8 cellular contexts compared by ENCODE assay signal in genomic region chr15:43440721-43441281, GRCh38. TPM values are rescaled to one million over a fixed set of nuclear protein-coding genes. Genes with fewer than 3 reads are reported as not detected.
DNase-seq lines count a peak whose midpoint lies in the region; ATAC-seq, FAIRE-seq and TF ChIP-seq lines count a peak whose summit lies in the region.

No MANE protein-coding gene starts in this region.

- H3K4me2 ChIP-seq in HepG2 (ENCODE audit: low read depth, low read length), result no peak overlapping the region

- BruUV-seq in HepG2 (replicated peaks; lab: Mats Ljungman, UMichigan), result no TSS peak

- H3K9me3 ChIP-seq in MG63 (no peaks in the 10 kb centered on the region), HepG2 (ENCODE audit: low read length) (no peaks in the 10 kb centered on the region)

- H3K4me3 ChIP-seq in AG10803 (ENCODE audit: low read length) (no peak overlapping the region), MG63 (no peak overlapping the region), coronary artery (no peak overlapping the region), HepG2 (replicated peaks in 1 of 3; ENCODE audit: insufficient read depth in 1 of 3, low read depth in 2 of 3, low read length in 3 of 3) (no peak overlapping the region)

- H3K4me1 ChIP-seq in HepG2 (ENCODE audit: insufficient read depth, low read length), result peaks cover 16% of the 10 kb centered on the region

- POLR2A ChIA-PET in HepG2 (lab: Yijun Ruan, JAX), result interaction anchor here (1.6 kb wide), 1 partner anchor 69 kb away, joined by 6 read pairs; no protein-coding TSS in a partner anchor

- H3K36me3 ChIP-seq in MG63, result peaks cover 39% of the 10 kb centered on the region
- H3K36me3 ChIP-seq in HepG2 (replicated peaks in 1 of 2; ENCODE audit: control insufficient read depth in 1 of 2, insufficient read depth in 2 of 2, low read length in 2 of 2), result peaks cover 3 to 13% of the 10 kb centered on the region in 2 experiments; a peak in 4 of 5 replicates

- TF ChIP-seq RAD21 in HepG2 (CRISPR knock-in tag; IDR thresholded peaks at IDR 0.05), result peak; percentile 46; the same call in 1 of the 2 replicates

- TF ChIP-seq CTCF in AG10803 (conservative IDR thresholded peaks at IDR 0.05; ENCODE audit: low read length), result peak; percentile 61
- TF ChIP-seq CTCF in coronary artery (IDR thresholded peaks at IDR 0.05), result peak; percentile 26
- TF ChIP-seq CTCF in HepG2 (CRISPR knock-in tag; IDR thresholded peaks at IDR 0.05), result peak; percentile 67

- CTCF ChIA-PET in HepG2 (lab: Yijun Ruan, JAX; ENCODE audit: low intra/inter-chr PET ratio, low total read pairs), result interaction anchor here (1.2 kb wide), 1 partner anchor 73 kb away, joined by 3 read pairs; no protein-coding TSS in a partner anchor

- in situ Hi-C loops in HepG2 (cut with HindIII; ENCODE audit: extremely low pct_ligation_motif_present, low pct_unique_long_range_greater_than_20kb), result loop anchor here (25.0 kb wide), 1 partner anchor 322 kb away; no protein-coding TSS in a partner anchor

- peak; percentile 98 for DNase-seq in AG10803 (ENCODE audit: low read depth)
- DNase-seq in MG63, result peak; percentile 73
- DNase-seq in SW 1271 (lab: John Stamatoyannopoulos, UW), result peak; percentile 48 to 78
- no peak for DNase-seq in coronary artery (ENCODE audit: low spot score)
- DNase-seq in HepG2 (ENCODE audit: low spot score), result peak; percentile 84
- peak; percentile 30 for DNase-seq in stimulated activated CD8-positive, alpha-beta memory T cell treated with anti-CD3 and anti-CD28 coated beads, Interleukin-4, amount 100 ng/mL, for 48 hours
- no peak for DNase-seq in activated effector memory CD4-positive, alpha-beta T cell treated with anti-CD3 and anti-CD28 coated beads, Interleukin-2, amount 50 U/mL, for 16 hours

- H2AFZ ChIP-seq in HepG2 (ENCODE audit: low read length), result no peak overlapping the region

- H4K20me1 ChIP-seq in HepG2 (ENCODE audit: insufficient read depth, low read length), result no peaks in the 10 kb centered on the region

- no peaks in the 10 kb centered on the region for H3K27me3 ChIP-seq in MG63
- H3K27me3 ChIP-seq in HepG2 (ENCODE audit: control insufficient read depth in 1 of 2, insufficient read depth in 2 of 2, low read length in 2 of 2), result no peaks in the 10 kb centered on the region

- H3K9ac ChIP-seq in HepG2 (ENCODE audit: insufficient read depth, low read depth, low read length), result no peak overlapping the region

- no peak for TF ChIP-seq POLR2A in HepG2 (IDR thresholded peaks at IDR 0.05; ENCODE audit: insufficient read depth in 1 of 2, low read depth in 2 of 2, low read length in 2 of 2)

- FAIRE-seq in HepG2 (lab: Jason Lieb, UNC), result peak; percentile 56

- 0 out of 4 replicates have a peak, but pooled peaks of 1 of the 2 experiments have one; percentile 39 for TF ChIP-seq EP300 in HepG2 (IDR thresholded peaks at IDR 0.05; ENCODE audit: low read depth in 2 of 2, low read length in 2 of 2)
- no peak for TF ChIP-seq EP300 in HepG2 (CRISPR knock-in tag; IDR thresholded peaks at IDR 0.05; ENCODE audit: borderline replicate concordance)

- intact Hi-C loops in HepG2 (cut with micrococcal nuclease; ENCODE audit: unreplicated experiment), result loop anchor here (2.0 kb wide), 1 partner anchor 74 kb away; no protein-coding TSS in a partner anchor

- ATAC-seq in GM18858 (IDR thresholded peaks at IDR 0.05; ENCODE audit: unreplicated experiment), result peak; percentile 47
- peak; percentile 92 for ATAC-seq in HepG2

- WGBS in HepG2 (ENCODE audit: low lambda C conversion rate), result 46% methylated on average over 4 of the region's 4 CpGs

- H3K79me2 ChIP-seq in HepG2 (ENCODE audit: insufficient read depth, low read length), result no peaks in the 10 kb centered on the region

- H3K27ac ChIP-seq in coronary artery, result peak overlapping the region; percentile 38 to 72
- peak overlapping the region; percentile 51 for H3K27ac ChIP-seq in HepG2 (ENCODE audit: extremely low read length, insufficient read depth, low read length)

TF ChIP-seq in HepG2, 621 proteins besides CTCF, POLR2A, EP300 and RAD21 (continues in another document):
- no peak for TF ChIP-seq CHD2 (IDR thresholded peaks at IDR 0.05; ENCODE audit: low read depth, low read length)
- TF ChIP-seq FOXA3 (CRISPR knock-in tag; IDR thresholded peaks at IDR 0.05), result peak; percentile 36; the same call in 1 of the 2 replicates
- TF ChIP-seq GABPB1 (CRISPR knock-in tag; IDR thresholded peaks at IDR 0.05), result no peak
- TF ChIP-seq ZBTB21 (CRISPR knock-in tag; IDR thresholded peaks at IDR 0.05), result 0 out of 2 replicates have a peak, but pooled peaks have one; percentile 35
- TF ChIP-seq STAG1 (CRISPR knock-in tag; IDR thresholded peaks at IDR 0.05), result peak; percentile 72
- TF ChIP-seq HNF1B (CRISPR knock-in tag; IDR thresholded peaks at IDR 0.05), result no peak
- TF ChIP-seq ZBTB33 (CRISPR knock-in tag; IDR thresholded peaks at IDR 0.05), result 0 out of 2 replicates have a peak, but pooled peaks have one; percentile 7
- TF ChIP-seq ZNF232 (CRISPR knock-in tag; IDR thresholded peaks at IDR 0.05; ENCODE audit: borderline replicate concordance), result no peak
- TF ChIP-seq NFE2L2 (IDR thresholded peaks at IDR 0.05; ENCODE audit: low read length), result peak; percentile 96
- peak; percentile 19; the same call in 1 of the 2 replicates for TF ChIP-seq ZNF331 (CRISPR knock-in tag; IDR thresholded peaks at IDR 0.05)
- TF ChIP-seq ATF3 (CRISPR knock-in tag; IDR thresholded peaks at IDR 0.05), result peak; percentile 65; the same call in 1 of the 2 replicates
- TF ChIP-seq IKZF1 (IDR thresholded peaks at IDR 0.05), result no peak
- TF ChIP-seq MXI1 (IDR thresholded peaks at IDR 0.05; ENCODE audit: borderline replicate concordance, low read depth, low read length), result peak; percentile 33; the same call in 1 of the 3 replicates

RNA-seq across cellular contexts. Expression of gene TP53BP1, which starts 52.2 kb away (rescaled TPM):
- total RNA-seq in MG63 (2014; rRNA removed; shearing (Covaris generic); ENCODE audit: low replicate concordance), result 45.8 and 52.6 TPM in 2 replicates
- total RNA-seq in HepG2 (2016; rRNA removed; fragmentation: Illumina TruSeq; extraction: Trizol), result 17.4 and 26.3 TPM in 2 replicates
- total RNA-seq in HepG2 (2016; cell fraction: cytosol; rRNA removed; fragmentation: Illumina TruSeq; extraction: Trizol; ENCODE audit: low read depth), result 5.3 and 6.3 TPM in 2 replicates
- total RNA-seq in HepG2 (2016; cell fraction: insoluble cytoplasmic fraction; rRNA removed; fragmentation: Illumina TruSeq; extraction: Trizol), result 16.7 and 24.8 TPM in 2 replicates
- total RNA-seq in HepG2 (2016; cell fraction: membrane; rRNA removed; fragmentation: Illumina TruSeq; extraction: Trizol), result 6.0 and 6.4 TPM in 2 replicates
- total RNA-seq in HepG2 (2016; cell fraction: nucleus; rRNA removed; fragmentation: Illumina TruSeq; extraction: Trizol), result 22.1 and 25.2 TPM in 2 replicates
- polyA plus RNA-seq in HepG2 (2011; rRNA removed), result 15.9 and 17.1 TPM in 2 replicates
- polyA plus RNA-seq in HepG2 (2011; cell fraction: cytosol; rRNA removed), result 7.3 and 7.4 TPM in 2 replicates
- polyA plus RNA-seq in HepG2 (2011; cell fraction: nucleus; rRNA removed), result 34.5 and 38.3 TPM in 2 replicates
- polyA plus RNA-seq in HepG2 (2012), result 6.2 and 7.1 TPM in 2 replicates
- 0.49 and 0.59 TPM in 2 replicates for polyA plus RNA-seq in HepG2 (2016; cell fraction: cytosol; fragmentation: Illumina TruSeq; extraction: Trizol; ENCODE audit: low read depth)
- polyA plus RNA-seq in HepG2 (2016; cell fraction: insoluble cytoplasmic fraction; fragmentation: Illumina TruSeq; extraction: Trizol; ENCODE audit: low read depth), result 13.4 and 14.5 TPM in 2 replicates
- 0.92 and 1.1 TPM in 2 replicates for polyA plus RNA-seq in HepG2 (2016; cell fraction: membrane; fragmentation: Illumina TruSeq; extraction: Trizol; ENCODE audit: low read depth)
- 29.6 and 32.3 TPM in 2 replicates for polyA plus RNA-seq in HepG2 (2016; cell fraction: nucleus; fragmentation: Illumina TruSeq; extraction: Trizol; ENCODE audit: insufficient read depth, low read depth)
- polyA minus RNA-seq in HepG2 (2011; rRNA and poly(A)+ RNA removed; ENCODE audit: low replicate concordance), result 22.3 and 59.9 TPM in 2 replicates
- 10.6 and 14.0 TPM in 2 replicates for polyA minus RNA-seq in HepG2 (2011; cell fraction: cytosol; rRNA and poly(A)+ RNA removed)
- 40.2 and 48.4 TPM in 2 replicates for polyA minus RNA-seq in HepG2 (2011; cell fraction: nucleus; rRNA and poly(A)+ RNA removed)

Comparison
In these comparisons a context has a peak if more than half of its experiments do, and no peak if none do; other contexts are left out.
1. DNase-seq: peak in AG10803 (single experiment), MG63 (single experiment), SW 1271 (2 of 2), HepG2 (single experiment) and stimulated activated CD8-positive, alpha-beta memory T cell treated with anti-CD3 and anti-CD28 coated beads, Interleukin-4, amount 100 ng/mL, for 48 hours (single experiment); none in coronary artery (single experiment) and activated effector memory CD4-positive, alpha-beta T cell treated with anti-CD3 and anti-CD28 coated beads, Interleukin-2, amount 50 U/mL, for 16 hours (single experiment).
2. Peak in every context shown above with its lines, with median percentiles within 50 percentile points of each other: CTCF ChIP-seq.